20 cellular contexts compared by ENCODE assay signal in genomic region chr6:39901116-39901655, GRCh38. TPM values are rescaled to one million over a fixed set of nuclear protein-coding genes. Genes with fewer than 3 reads are reported as not detected.
DNase-seq lines count a peak whose midpoint lies in the region; ATAC-seq and TF ChIP-seq lines count a peak whose summit lies in the region.
"Had no signal": no experiment of that assay in that cellular context is flagged by ENCODE, and none has a peak within 500 bp of the region (broad histone marks: within the 10 kb centered on the region; RNA-seq: fewer than 3 reads in every experiment).

No MANE protein-coding gene starts in this region.

- H3K36me3 Mint-ChIP-seq in nephron progenitor cell (ENCODE audit: low read depth) = peaks cover 50% of the 10 kb centered on the region

- no peaks in the 10 kb centered on the region for H3K4me1 ChIP-seq in sigmoid colon

- TF ChIP-seq CTCF in dorsolateral prefrontal cortex (IDR thresholded peaks at IDR 0.05 in 54 of 56, conservative IDR thresholded peaks at IDR 0.05 in 2 of 56; ENCODE audit: low read depth in 1 of 56, partially characterized antibody in 56 of 56) (no peak), nephron progenitor cell (IDR thresholded peaks at IDR 0.05) (no peak), sigmoid colon (IDR thresholded peaks at IDR 0.05) (no peak)

- peaks cover 16 to 88% (median 29%) of the 10 kb centered on the region in 4 donors for H3K36me3 ChIP-seq in sigmoid colon

- H3K9me3 ChIP-seq in sigmoid colon = no peaks in the 10 kb centered on the region

- H3K27me3 Mint-ChIP-seq in nephron progenitor cell (ENCODE audit: low read depth, poor library complexity) = peaks cover 9% of the 10 kb centered on the region

- DNase-seq in dorsolateral prefrontal cortex (peak in 3 of 10 donors; percentile 6 to 25 (median 8)), nephron progenitor cell (no peak), sigmoid colon (peak; percentile 56), COLO829 (ENCODE audit: low spot score) (no peak), OCI-M2 (lab: John Stamatoyannopoulos, UW; ENCODE audit: unreplicated experiment) (no peak), NCI-H1694 treated with DMSO at 0.1 percent for 48 hours (lab: John Stamatoyannopoulos, UW) (no peak)
- DNase-seq: DMS79 treated with DMSO at 0.1 percent for 48 hours, HFFc6, MV-4-11, NCI-H187, NCI-H2107, NCI-H510A treated with DMSO at 0.1 percent for 48 hours, NCI-H82, PC-3, RPMI8226, SIG-M5 had no signal

- no peaks in the 10 kb centered on the region for H3K9me3 Mint-ChIP-seq in nephron progenitor cell
- H3K9me3 Mint-ChIP-seq: HFFc6 had no signal

- H3K4me3 Mint-ChIP-seq in nephron progenitor cell = no peak overlapping the region
- H3K4me3 Mint-ChIP-seq: HFFc6 had no signal

- TF ChIP-seq POLR2A in sigmoid colon (IDR thresholded peaks at IDR 0.05) = no peak

- WGBS in sigmoid colon, 2 donors = 91 to 94% methylated on average over 10 of the region's 10 CpGs

- no peak for ATAC-seq in GM18907 (IDR thresholded peaks at IDR 0.05; ENCODE audit: unreplicated experiment)
- ATAC-seq: PC-3 had no signal

- no peak overlapping the region for H3K4me3 ChIP-seq in dorsolateral prefrontal cortex
- H3K4me3 ChIP-seq in sigmoid colon = no peak overlapping the region

- H3K27ac ChIP-seq in angular gyrus (ENCODE audit: low read depth, low read length) (peak overlapping the region; percentile 0), dorsolateral prefrontal cortex (peak overlapping the region in 50 of 59 donors; percentile 0 to 80 (median 62)), sigmoid colon (peak overlapping the region in 1 of 4 donors; percentile 29)
- H3K27ac ChIP-seq: C4-2B, KMS-11 had no signal

- H3K4me1 Mint-ChIP-seq in nephron progenitor cell = peaks cover 20% of the 10 kb centered on the region

- peak overlapping the region; percentile 92 for H3K27ac Mint-ChIP-seq in nephron progenitor cell
- H3K27ac Mint-ChIP-seq: HFFc6 had no signal

- no peaks in the 10 kb centered on the region for H3K27me3 ChIP-seq in dorsolateral prefrontal cortex
- H3K27me3 ChIP-seq in sigmoid colon = no peaks in the 10 kb centered on the region

- intact Hi-C loops in dorsolateral prefrontal cortex (cut with DNase I) (no loop called here), sigmoid colon (cut with DNase I) (no loop called here)

- TF ChIP-seq EP300 in sigmoid colon (IDR thresholded peaks at IDR 0.05) = no peak

RNA-seq across cellular contexts. Expression of gene MOCS1, which starts 33.1 kb away (rescaled TPM):
- total RNA-seq in dorsolateral prefrontal cortex (10 to 100 TPM; 17.5 to 42.3 (median 25.3) TPM), sigmoid colon (10 to 100 TPM; 11.9 to 15.8 (median 13.7) TPM)
- 10 to 100 TPM; 13.4 to 16.2 (median 13.8) TPM for polyA plus RNA-seq in sigmoid colon
